Comparison of ENCODE assay signal across 16 cellular contexts in the genomic region with DNA sequence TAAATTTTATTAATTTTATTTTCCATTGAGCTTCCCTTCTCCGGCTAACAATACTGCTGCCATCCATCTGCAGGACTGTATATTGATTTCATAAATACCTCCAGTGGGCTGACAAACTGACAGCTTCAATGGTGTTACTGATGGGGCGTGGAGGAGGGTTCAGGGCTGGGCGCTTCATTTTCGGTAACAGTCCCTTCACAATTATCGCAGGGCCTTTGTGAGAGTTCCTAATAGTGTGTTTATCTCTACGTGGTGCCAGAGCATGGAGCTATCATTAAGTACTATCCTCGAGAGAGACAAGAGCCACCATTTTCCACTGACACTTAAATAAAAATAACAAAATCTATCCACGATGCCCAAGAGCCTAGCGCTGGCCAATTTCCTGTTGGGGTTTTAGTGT.
"Had no signal": no experiment of that assay in that cellular context is flagged by ENCODE, and none has a peak within 500 bp of the region (broad histone marks: within the 10 kb centered on the region; RNA-seq: fewer than 3 reads in every experiment).

No MANE protein-coding gene starts in this region.

- DNase-seq: activated CD4-positive, alpha-beta T cell treated with anti-CD3 and anti-CD28 coated beads, Interleukin-2, amount 50 U/mL, for 48 hours; activated naive CD4-positive, alpha-beta T cell treated with anti-CD3 and anti-CD28 coated beads, Interleukin-2, amount 10 ng/mL, durations not matched to agents 7 days and 5 days; activated T-cell treated with anti-CD3 and anti-CD28 coated beads, Interleukin-2, amount 50 U/mL, for 1 hour; cortex of kidney; effector CD4-positive, alpha-beta T cell; foreskin melanocyte; head of caudate nucleus; left colon; naive thymus-derived CD4-positive, alpha-beta T cell; stimulated activated CD4-positive, alpha-beta T cell treated with anti-CD3 and anti-CD28 coated beads, Interleukin-4, amount 100 ng/mL, for 1 hour; stimulated activated naive B cell treated with anti-CD40 and anti-IgM and Interleukin-4, amounts not matched to agents 10 μg/mL and 1 μg/mL and 100 μg/mL, for 72 hours; transverse colon; WERI-Rb-1 had no signal

- H3K9ac ChIP-seq: parathyroid adenoma had no signal

- H3K27me3 ChIP-seq: neutrophil, transverse colon, vagina had no signal

- H3K36me3 ChIP-seq: neutrophil, transverse colon, vagina, WERI-Rb-1 had no signal

- H3K27ac ChIP-seq: neutrophil, parathyroid adenoma, transverse colon, vagina, WERI-Rb-1 had no signal

- H3K4me3 ChIP-seq: transverse colon, vagina had no signal

- H3K9me3 ChIP-seq: neutrophil, transverse colon, vagina had no signal

- H3K4me1 ChIP-seq: transverse colon, vagina had no signal

- H2AFZ ChIP-seq: parathyroid adenoma had no signal
